In genomic region chr17:12489307-12489706, GRCh38 we compare ENCODE assay signal across 36 cellular contexts.
DNase-seq lines count a peak whose midpoint lies in the region; ATAC-seq, FAIRE-seq and TF ChIP-seq lines count a peak whose summit lies in the region.
"Had no signal": no experiment of that assay in that cellular context is flagged by ENCODE, and none has a peak within 500 bp of the region (broad histone marks: within the 10 kb centered on the region; RNA-seq: fewer than 3 reads in every experiment).

No MANE protein-coding gene starts in this region.

- H3K79me2 ChIP-seq in GM23338 (replicated peaks; ENCODE audit: insufficient read depth) (no peaks in the 10 kb centered on the region), neural cell (replicated peaks; ENCODE audit: insufficient read depth, low read length) (no peaks in the 10 kb centered on the region)

- no peaks in the 10 kb centered on the region for H3K9me2 ChIP-seq in GM23338 (ENCODE audit: insufficient read depth)
- no peaks in the 10 kb centered on the region for H3K9me2 ChIP-seq in neural cell (ENCODE audit: insufficient read depth, low read length)

- H3F3A ChIP-seq in GM23338 (replicated peaks; ENCODE audit: low read depth) (no peaks in the 10 kb centered on the region), neural cell (ENCODE audit: insufficient read depth, low read length, poor library complexity, severe bottlenecking) (no peaks in the 10 kb centered on the region)

- H3K9ac ChIP-seq in neural cell (ENCODE audit: low read length), result no peak overlapping the region
- H3K9ac ChIP-seq: BLaER1; BLaER1 treated with 17β-estradiol and CSF1 and Interleukin-3, amounts not matched to agents 10 nM and 100 nM had no signal

- H3K4me3 ChIP-seq in A549 (no peak overlapping the region), GM23338 (no peak overlapping the region), neural cell (ENCODE audit: low read length) (no peak overlapping the region), SJCRH30 (no peak overlapping the region)
- H3K4me3 ChIP-seq: BLaER1; BLaER1 treated with 17β-estradiol and CSF1 and Interleukin-3, amounts not matched to agents 10 nM and 100 nM had no signal

- ATAC-seq in A549 (no peak), GM23338 (no peak)
- ATAC-seq in activated CD8-positive, alpha-beta memory T cell treated with anti-CD3 and anti-CD28 coated beads, Interleukin-2, amount 10 ng/mL, durations not matched to agents 7 days and 5 days, result no peak
- ATAC-seq: CD8-positive, alpha-beta T cell had no signal

- peaks cover 2% of the 10 kb centered on the region for H3K27me3 Mint-ChIP-seq in GM23338 (ENCODE audit: insufficient read depth, low read depth, poor library complexity)
- H3K27me3 Mint-ChIP-seq in progenitor cell of endocrine pancreas, result peaks cover 3% of the 10 kb centered on the region
- no peaks in the 10 kb centered on the region for H3K27me3 Mint-ChIP-seq in activated CD8-positive, alpha-beta memory T cell treated with anti-CD3 and anti-CD28 coated beads, Interleukin-2, amount 10 ng/mL, durations not matched to agents 7 days and 5 days
- H3K27me3 Mint-ChIP-seq: CD4-positive, alpha-beta memory T cell; CD4-positive, alpha-beta T cell; CD4-positive, CD25-positive, alpha-beta regulatory T cell; CD8-positive, alpha-beta memory T cell had no signal

- TF ChIP-seq RAD21 in A549 (conservative IDR thresholded peaks at IDR 0.05 in 1 of 2, IDR thresholded peaks at IDR 0.05 in 1 of 2), result no peak
- TF ChIP-seq RAD21 in neural cell (conservative IDR thresholded peaks at IDR 0.05), result no peak

- H3K27ac ChIP-seq in A549 (no peak overlapping the region), GM23338 (ENCODE audit: low read depth) (no peak overlapping the region), neural cell (ENCODE audit: low read length) (peak overlapping the region; percentile 35), SJCRH30 (no peak overlapping the region)
- H3K27ac ChIP-seq: 22Rv1; BLaER1; BLaER1 treated with 17β-estradiol and CSF1 and Interleukin-3, amounts not matched to agents 10 nM and 100 nM; C4-2B had no signal

- CTCF ChIA-PET in A549 (lab: Yijun Ruan, JAX), result no interaction called here
- CTCF ChIA-PET in activated CD8-positive, alpha-beta memory T cell treated with anti-CD3 and anti-CD28 coated beads, Interleukin-2, amount 10 ng/mL, durations not matched to agents 7 days and 5 days (lab: Charles Lee), result no interaction called here

- POLR2A ChIA-PET in A549 (lab: Yijun Ruan, JAX), result no interaction called here

- DNase-seq in A549 (ENCODE audit: low read depth in 1 of 2, low spot score in 1 of 2) (no peak), GM23338 (ENCODE audit: low spot score) (no peak), progenitor cell of endocrine pancreas (ENCODE audit: low spot score, unreplicated experiment) (no peak), SJCRH30 (no peak), NCI-H526 treated with DMSO at 0.1 percent for 48 hours (lab: John Stamatoyannopoulos, UW) (no peak)
- DNase-seq in stimulated activated CD4-positive, alpha-beta T cell treated with anti-CD3 and anti-CD28 coated beads, Interleukin-2, amount 100 ng/mL, for 24 hours, result no peak
- DNase-seq in activated CD8-positive, alpha-beta memory T cell treated with anti-CD3 and anti-CD28 coated beads, Interleukin-2, amount 10 ng/mL, durations not matched to agents 7 days and 5 days, result no peak
- DNase-seq: 8988T; ACHN; AML-193; BE2C; C1 segment of cervical spinal cord; Caco-2; Calu3; CD4-positive, alpha-beta memory T cell; CD4-positive, alpha-beta T cell; CD4-positive, CD25-positive, alpha-beta regulatory T cell; CD8-positive, alpha-beta memory T cell; CD8-positive, alpha-beta T cell; COR-L47; DMS 273 treated with DMSO at 0.1 percent for 48 hours; DMS153; DMS53; DMS79; DMS79 treated with DMSO at 0.1 percent for 48 hours; DND-41; EL had no signal

- H4K20me1 ChIP-seq in GM23338 (replicated peaks; ENCODE audit: insufficient read depth) (no peaks in the 10 kb centered on the region), neural cell (ENCODE audit: insufficient read depth) (no peaks in the 10 kb centered on the region)
- H4K20me1 ChIP-seq: BLaER1; BLaER1 treated with 17β-estradiol and CSF1 and Interleukin-3, amounts not matched to agents 10 nM and 100 nM had no signal

- H3K9me3 Mint-ChIP-seq in GM23338 (no peaks in the 10 kb centered on the region), progenitor cell of endocrine pancreas (ENCODE audit: low read depth) (peaks cover 3% of the 10 kb centered on the region)
- H3K9me3 Mint-ChIP-seq in activated CD8-positive, alpha-beta memory T cell treated with anti-CD3 and anti-CD28 coated beads, Interleukin-2, amount 10 ng/mL, durations not matched to agents 7 days and 5 days (ENCODE audit: low read depth), result peaks cover 2% of the 10 kb centered on the region

- H3K4me3 Mint-ChIP-seq in GM23338 (no peak overlapping the region), progenitor cell of endocrine pancreas (ENCODE audit: low read depth) (no peak overlapping the region)
- no peak overlapping the region for H3K4me3 Mint-ChIP-seq in activated CD8-positive, alpha-beta memory T cell treated with anti-CD3 and anti-CD28 coated beads, Interleukin-2, amount 10 ng/mL, durations not matched to agents 7 days and 5 days
- H3K4me3 Mint-ChIP-seq: B cell; CD14-positive monocyte; CD4-positive, alpha-beta memory T cell; CD4-positive, alpha-beta T cell; CD4-positive, CD25-positive, alpha-beta regulatory T cell; CD8-positive, alpha-beta memory T cell; CD8-positive, alpha-beta T cell had no signal

- TF ChIP-seq EP300 in A549 (IDR thresholded peaks at IDR 0.05) (no peak), neural cell (conservative IDR thresholded peaks at IDR 0.05; ENCODE audit: poor library complexity, severe bottlenecking) (peak; percentile 66)

- H2AFZ ChIP-seq in GM23338 (no peak overlapping the region), neural cell (ENCODE audit: low read depth, low read length) (no peak overlapping the region)

- peaks cover 24% of the 10 kb centered on the region for H3K4me1 Mint-ChIP-seq in GM23338
- H3K4me1 Mint-ChIP-seq in progenitor cell of endocrine pancreas (ENCODE audit: low read depth), result peaks cover 14% of the 10 kb centered on the region
- H3K4me1 Mint-ChIP-seq in activated CD8-positive, alpha-beta memory T cell treated with anti-CD3 and anti-CD28 coated beads, Interleukin-2, amount 10 ng/mL, durations not matched to agents 7 days and 5 days, result no peaks in the 10 kb centered on the region
- H3K4me1 Mint-ChIP-seq: B cell; CD14-positive monocyte; CD4-positive, alpha-beta memory T cell; CD4-positive, CD25-positive, alpha-beta regulatory T cell; CD8-positive, alpha-beta memory T cell had no signal

- TF ChIP-seq CTCF in A549 (IDR thresholded peaks at IDR 0.05) (no peak), GM23338 (conservative IDR thresholded peaks at IDR 0.05; ENCODE audit: low read depth in 2 of 2) (no peak), neural cell (IDR thresholded peaks at IDR 0.05; ENCODE audit: poor library complexity, severe bottlenecking) (no peak), progenitor cell of endocrine pancreas (IDR thresholded peaks at IDR 0.05; ENCODE audit: unreplicated experiment) (no peak)

- H3K4me2 ChIP-seq in A549 (no peak overlapping the region), GM23338 (peak overlapping the region; percentile 43; the same call in 1 of the 2 replicates), neural cell (ENCODE audit: low read length) (no peak overlapping the region)
- H3K4me2 ChIP-seq: BLaER1; BLaER1 treated with 17β-estradiol and CSF1 and Interleukin-3, amounts not matched to agents 10 nM and 100 nM had no signal

- WGBS in A549 (ENCODE audit: missing lambda C conversion rate), result 70% methylated on average over 3 of the region's 3 CpGs

- H3K9me3 ChIP-seq in A549 (no peaks in the 10 kb centered on the region), neural cell (ENCODE audit: low read length) (no peaks in the 10 kb centered on the region), SJCRH30 (replicated peaks) (no peaks in the 10 kb centered on the region)
- H3K9me3 ChIP-seq: BE2C, BLaER1, Caco-2 had no signal

- peak; percentile 36 for FAIRE-seq in A549 (lab: Jason Lieb, UNC)
- FAIRE-seq: A204.1, D721Med had no signal

- H3K36me3 Mint-ChIP-seq in GM23338 (ENCODE audit: low read depth) (no peaks in the 10 kb centered on the region), progenitor cell of endocrine pancreas (ENCODE audit: insufficient read depth) (no peaks in the 10 kb centered on the region)
- no peaks in the 10 kb centered on the region for H3K36me3 Mint-ChIP-seq in activated CD8-positive, alpha-beta memory T cell treated with anti-CD3 and anti-CD28 coated beads, Interleukin-2, amount 10 ng/mL, durations not matched to agents 7 days and 5 days
- H3K36me3 Mint-ChIP-seq: CD14-positive monocyte; CD4-positive, alpha-beta memory T cell; CD4-positive, CD25-positive, alpha-beta regulatory T cell; CD8-positive, alpha-beta memory T cell; CD8-positive, alpha-beta T cell had no signal

- TF ChIP-seq POLR2A in A549 (IDR thresholded peaks at IDR 0.05; ENCODE audit: low read length), result no peak

- H3K27me3 ChIP-seq in GM23338 (ENCODE audit: insufficient read depth) (no peaks in the 10 kb centered on the region), neural cell (ENCODE audit: insufficient read depth, low read depth, low read length) (no peaks in the 10 kb centered on the region), SJCRH30 (peaks cover 32% of the 10 kb centered on the region)
- H3K27me3 ChIP-seq: BE2C; BLaER1; BLaER1 treated with 17β-estradiol and CSF1 and Interleukin-3, amounts not matched to agents 10 nM and 100 nM had no signal

- H3K36me3 ChIP-seq in GM23338 (ENCODE audit: insufficient read depth) (no peaks in the 10 kb centered on the region), neural cell (ENCODE audit: insufficient read depth, low read length) (no peaks in the 10 kb centered on the region), SJCRH30 (no peaks in the 10 kb centered on the region)
- H3K36me3 ChIP-seq: BE2C; BLaER1; BLaER1 treated with 17β-estradiol and CSF1 and Interleukin-3, amounts not matched to agents 10 nM and 100 nM had no signal

- H3K4me1 ChIP-seq in A549 (peaks cover 6% of the 10 kb centered on the region; the same call in 2 of the 3 replicates), GM23338 (ENCODE audit: insufficient read depth) (peaks cover 20% of the 10 kb centered on the region), SJCRH30 (no peaks in the 10 kb centered on the region)
- H3K4me1 ChIP-seq: BE2C, Caco-2 had no signal

- H3K27ac Mint-ChIP-seq in GM23338 (no peak overlapping the region), progenitor cell of endocrine pancreas (peak overlapping the region; percentile 46)
- no peak overlapping the region for H3K27ac Mint-ChIP-seq in activated CD8-positive, alpha-beta memory T cell treated with anti-CD3 and anti-CD28 coated beads, Interleukin-2, amount 10 ng/mL, durations not matched to agents 7 days and 5 days
- H3K27ac Mint-ChIP-seq: B cell; CD14-positive monocyte; CD4-positive, alpha-beta memory T cell; CD4-positive, alpha-beta T cell; CD4-positive, CD25-positive, alpha-beta regulatory T cell; CD8-positive, alpha-beta memory T cell; CD8-positive, alpha-beta T cell had no signal

TF ChIP-seq in neural cell, 6 proteins besides CTCF, POLR2A, EP300 and RAD21:
- TF ChIP-seq TAF1 (IDR thresholded peaks at IDR 0.05; ENCODE audit: low read depth), result no peak
- peak; percentile 68 for TF ChIP-seq POLR2AphosphoS5 (IDR thresholded peaks at IDR 0.05)
TF ChIP-seq in neural cell: peak in this region for 1.
